In genomic region chr5:75717082-75717922, GRCh38 we compare ENCODE assay signal across 1 cellular context.
A peak's percentile ranks its signal among the peaks of the same experiment; 100 is the strongest.
TF ChIP-seq lines count a peak whose summit lies in the region.

TSS of gene POC5 (minus strand) at chr5:75717437. CDS start at chr5:75712937, 4,500 bp downstream.

TF ChIP-seq in GM12878, 131 proteins besides CTCF, POLR2A, EP300 and RAD21 (continued from another document and continues in another):
- TF ChIP-seq, protein P1, sequence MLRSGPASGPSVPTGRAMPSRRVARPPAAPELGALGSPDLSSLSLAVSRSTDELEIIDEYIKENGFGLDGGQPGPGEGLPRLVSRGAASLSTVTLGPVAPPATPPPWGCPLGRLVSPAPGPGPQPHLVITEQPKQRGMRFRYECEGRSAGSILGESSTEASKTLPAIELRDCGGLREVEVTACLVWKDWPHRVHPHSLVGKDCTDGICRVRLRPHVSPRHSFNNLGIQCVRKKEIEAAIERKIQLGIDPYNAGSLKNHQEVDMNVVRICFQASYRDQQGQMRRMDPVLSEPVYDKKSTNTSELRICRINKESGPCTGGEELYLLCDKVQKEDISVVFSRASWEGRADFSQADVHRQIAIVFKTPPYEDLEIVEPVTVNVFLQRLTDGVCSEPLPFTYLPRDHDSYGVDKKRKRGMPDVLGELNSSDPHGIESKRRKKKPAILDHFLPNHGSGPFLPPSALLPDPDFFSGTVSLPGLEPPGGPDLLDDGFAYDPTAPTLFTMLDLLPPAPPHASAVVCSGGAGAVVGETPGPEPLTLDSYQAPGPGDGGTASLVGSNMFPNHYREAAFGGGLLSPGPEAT (IDR thresholded peaks at IDR 0.05; ENCODE audit: low read depth), result peak; percentile 93
- TF ChIP-seq CBFB (IDR thresholded peaks at IDR 0.05; ENCODE audit: low read depth), result peak; percentile 73
- TF ChIP-seq PKNOX1 (IDR thresholded peaks at IDR 0.05), result peak; percentile 86
- TF ChIP-seq POLR2AphosphoS5 (IDR thresholded peaks at IDR 0.05; ENCODE audit: low read length), result peak; percentile 98
- TF ChIP-seq YBX1 (IDR thresholded peaks at IDR 0.05), result no peak
- no peak for TF ChIP-seq ZZZ3 (IDR thresholded peaks at IDR 0.05; ENCODE audit: control insufficient read depth, insufficient read length, low read depth)
- peak; percentile 60 for TF ChIP-seq E2F8 (IDR thresholded peaks at IDR 0.05; ENCODE audit: low read depth, partially characterized antibody)
- peak; percentile 26 to 48; a peak in 2 of 4 replicates for TF ChIP-seq BHLHE40 (IDR thresholded peaks at IDR 0.05; ENCODE audit: borderline replicate concordance in 1 of 2, low read depth in 2 of 2, low read length in 1 of 2)
- no peak for TF ChIP-seq BCL3 (IDR thresholded peaks at IDR 0.05; ENCODE audit: borderline replicate concordance, insufficient read depth, low read depth, low read length, poor library complexity, severe bottlenecking)
- TF ChIP-seq STAT1 (conservative IDR thresholded peaks at IDR 0.05), result no peak
- peak; percentile 52 for TF ChIP-seq DPF2 (IDR thresholded peaks at IDR 0.05)
- no peak for TF ChIP-seq SMAD1 (IDR thresholded peaks at IDR 0.05; ENCODE audit: low read depth, partially characterized antibody)
- TF ChIP-seq MXI1 (IDR thresholded peaks at IDR 0.05; ENCODE audit: low read depth, low read length), result peak; percentile 94
- TF ChIP-seq RELA (IDR thresholded peaks at IDR 0.05; ENCODE audit: borderline replicate concordance, partially characterized antibody), result peak; percentile 85
- TF ChIP-seq TCF3 (IDR thresholded peaks at IDR 0.05; ENCODE audit: borderline replicate concordance, insufficient read depth, low read depth, low read length), result peak; percentile 56; the same call in 1 of the 2 replicates
- TF ChIP-seq BRCA1 (IDR thresholded peaks at IDR 0.05; ENCODE audit: low read depth, low read length), result no peak
- peak in 1 of 2 experiments; percentile 66; a peak in 2 of 4 replicates for TF ChIP-seq SRF (IDR thresholded peaks at IDR 0.05; ENCODE audit: low read depth in 2 of 2, low read length in 2 of 2)
- TF ChIP-seq CHD4 (IDR thresholded peaks at IDR 0.05), result no peak
- TF ChIP-seq TCF7 (IDR thresholded peaks at IDR 0.05; ENCODE audit: borderline replicate concordance), result no peak
- 0 out of 2 replicates have a peak, but pooled peaks have one; percentile 9 for TF ChIP-seq TARDBP (IDR thresholded peaks at IDR 0.05; ENCODE audit: borderline replicate concordance)
- TF ChIP-seq ATF3 (IDR thresholded peaks at IDR 0.05; ENCODE audit: borderline replicate concordance, extremely low read depth, low read depth, low read length), result 0 out of 2 replicates have a peak, but pooled peaks have one; percentile 9
- TF ChIP-seq ZBTB4 (CRISPR knock-in tag; IDR thresholded peaks at IDR 0.05), result no peak
- TF ChIP-seq MTA2 (IDR thresholded peaks at IDR 0.05; ENCODE audit: low read depth), result peak; percentile 14; the same call in 1 of the 2 replicates
- TF ChIP-seq ASH2L (IDR thresholded peaks at IDR 0.05; ENCODE audit: borderline replicate concordance, low read depth), result no peak
- peak; percentile 98 for TF ChIP-seq NKRF (conservative IDR thresholded peaks at IDR 0.05)
- peak; percentile 85 for TF ChIP-seq GATAD2B (conservative IDR thresholded peaks at IDR 0.05; ENCODE audit: low read depth)
- TF ChIP-seq, protein P2, sequence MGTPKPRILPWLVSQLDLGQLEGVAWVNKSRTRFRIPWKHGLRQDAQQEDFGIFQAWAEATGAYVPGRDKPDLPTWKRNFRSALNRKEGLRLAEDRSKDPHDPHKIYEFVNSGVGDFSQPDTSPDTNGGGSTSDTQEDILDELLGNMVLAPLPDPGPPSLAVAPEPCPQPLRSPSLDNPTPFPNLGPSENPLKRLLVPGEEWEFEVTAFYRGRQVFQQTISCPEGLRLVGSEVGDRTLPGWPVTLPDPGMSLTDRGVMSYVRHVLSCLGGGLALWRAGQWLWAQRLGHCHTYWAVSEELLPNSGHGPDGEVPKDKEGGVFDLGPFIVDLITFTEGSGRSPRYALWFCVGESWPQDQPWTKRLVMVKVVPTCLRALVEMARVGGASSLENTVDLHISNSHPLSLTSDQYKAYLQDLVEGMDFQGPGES (IDR thresholded peaks at IDR 0.05), result peak; percentile 76; the same call in 1 of the 2 replicates
- TF ChIP-seq ZNF622 (IDR thresholded peaks at IDR 0.05), result no peak
- TF ChIP-seq HDAC2 (IDR thresholded peaks at IDR 0.05), result no peak
- TF ChIP-seq NBN (IDR thresholded peaks at IDR 0.05), result peak; percentile 84; the same call in 1 of the 2 replicates
- TF ChIP-seq CHD2 (IDR thresholded peaks at IDR 0.05; ENCODE audit: borderline replicate concordance, low read depth, low read length), result peak; percentile 86
- TF ChIP-seq FOXK2 (IDR thresholded peaks at IDR 0.05), result no peak
- TF ChIP-seq SIX5 (IDR thresholded peaks at IDR 0.05; ENCODE audit: low read depth, low read length, severe bottlenecking), result peak; percentile 32
- TF ChIP-seq BCL11A (IDR thresholded peaks at IDR 0.05; ENCODE audit: low read depth, low read length), result 0 out of 2 replicates have a peak, but pooled peaks have one; percentile 42
- TF ChIP-seq ZBED1 (IDR thresholded peaks at IDR 0.05; ENCODE audit: borderline replicate concordance), result no peak
- no peak for TF ChIP-seq RAD51 (IDR thresholded peaks at IDR 0.05)
- TF ChIP-seq, protein P3, sequence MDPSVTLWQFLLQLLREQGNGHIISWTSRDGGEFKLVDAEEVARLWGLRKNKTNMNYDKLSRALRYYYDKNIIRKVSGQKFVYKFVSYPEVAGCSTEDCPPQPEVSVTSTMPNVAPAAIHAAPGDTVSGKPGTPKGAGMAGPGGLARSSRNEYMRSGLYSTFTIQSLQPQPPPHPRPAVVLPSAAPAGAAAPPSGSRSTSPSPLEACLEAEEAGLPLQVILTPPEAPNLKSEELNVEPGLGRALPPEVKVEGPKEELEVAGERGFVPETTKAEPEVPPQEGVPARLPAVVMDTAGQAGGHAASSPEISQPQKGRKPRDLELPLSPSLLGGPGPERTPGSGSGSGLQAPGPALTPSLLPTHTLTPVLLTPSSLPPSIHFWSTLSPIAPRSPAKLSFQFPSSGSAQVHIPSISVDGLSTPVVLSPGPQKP (IDR thresholded peaks at IDR 0.05; ENCODE audit: low read depth, low read length), result 0 out of 2 replicates have a peak, but pooled peaks have one; percentile 20
- no peak for TF ChIP-seq SMC3 (IDR thresholded peaks at IDR 0.05; ENCODE audit: borderline replicate concordance, low read length)
- TF ChIP-seq SREBF2 (IDR thresholded peaks at IDR 0.05; ENCODE audit: low read length), result no peak
- TF ChIP-seq NFXL1 (IDR thresholded peaks at IDR 0.05; ENCODE audit: borderline replicate concordance), result no peak
- no peak for TF ChIP-seq NR2F1 (conservative IDR thresholded peaks at IDR 0.05)
- no peak; the same call in 1 of the 2 replicates for TF ChIP-seq TBL1XR1 (IDR thresholded peaks at IDR 0.05; ENCODE audit: low read depth, low read length)
- TF ChIP-seq PML (IDR thresholded peaks at IDR 0.05; ENCODE audit: low read length), result peak; percentile 97
- no peak for TF ChIP-seq STAT3 (IDR thresholded peaks at IDR 0.05; ENCODE audit: low read depth, low read length)
- no peak for TF ChIP-seq RBBP5 (conservative IDR thresholded peaks at IDR 0.05)
- peak; percentile 84; the same call in 1 of the 2 replicates for TF ChIP-seq ZNF207 (IDR thresholded peaks at IDR 0.05; ENCODE audit: borderline replicate concordance)
- TF ChIP-seq KLF5 (IDR thresholded peaks at IDR 0.05; ENCODE audit: partially characterized antibody), result peak; percentile 90
- peak; percentile 88 for TF ChIP-seq CREM (IDR thresholded peaks at IDR 0.05; ENCODE audit: low read depth)
- 0 out of 2 replicates have a peak, but pooled peaks have one; percentile 35 for TF ChIP-seq ATF2 (IDR thresholded peaks at IDR 0.05; ENCODE audit: low read length)
